ENCODE assay signal across 1 cellular context in genomic region chr19:1825909-1826556, GRCh38.
TF ChIP-seq lines count a peak whose summit lies in the region.

No MANE protein-coding gene starts in this region.

TF ChIP-seq in HEK293, 187 proteins besides CTCF, POLR2A, EP300 and RAD21 (continued from another document and continues in another):
- TF ChIP-seq ZNF596 (tag by site-specific recombination; IDR thresholded peaks at IDR 0.05) (no peak), OSR2 (tag by site-specific recombination; IDR thresholded peaks at IDR 0.05) (no peak), ZBTB21 (tag by site-specific recombination; IDR thresholded peaks at IDR 0.05) (no peak), SALL2 (tag by site-specific recombination; IDR thresholded peaks at IDR 0.05; ENCODE audit: borderline replicate concordance) (no peak), ELK4 (IDR thresholded peaks at IDR 0.05; ENCODE audit: borderline replicate concordance, low read depth, low read length) (no peak), PBX3 (CRISPR knock-in tag; IDR thresholded peaks at IDR 0.05) (0 out of 2 replicates have a peak, but pooled peaks have one; percentile 51), ZNF239 (tag by site-specific recombination; IDR thresholded peaks at IDR 0.05) (no peak), PRDM10 (tag by site-specific recombination; IDR thresholded peaks at IDR 0.05) (peak; percentile 93), ZNF10 (tag by site-specific recombination; IDR thresholded peaks at IDR 0.05) (no peak), YY2 (tag by site-specific recombination; IDR thresholded peaks at IDR 0.05) (no peak), ZBTB44 (tag by site-specific recombination; IDR thresholded peaks at IDR 0.05) (no peak), ZIC2 (tag by site-specific recombination; IDR thresholded peaks at IDR 0.05) (peak; percentile 74), ZNF529 (tag by site-specific recombination; IDR thresholded peaks at IDR 0.05; ENCODE audit: insufficient replicate concordance) (no peak), ZBTB26 (tag by site-specific recombination; optimal IDR thresholded peaks at IDR 0.05) (peak; percentile 5), TRIM28 (IDR thresholded peaks at IDR 0.05; ENCODE audit: borderline replicate concordance, low read length) (no peak), ZNF184 (tag by site-specific recombination; IDR thresholded peaks at IDR 0.05) (no peak), TSHZ1 (tag by site-specific recombination; IDR thresholded peaks at IDR 0.05; ENCODE audit: borderline replicate concordance) (no peak), ZNF354C (tag by site-specific recombination; IDR thresholded peaks at IDR 0.05; ENCODE audit: borderline replicate concordance, low read depth) (no peak), ZNF133 (tag by site-specific recombination; IDR thresholded peaks at IDR 0.05) (no peak), ZNF24 (tag by site-specific recombination; IDR thresholded peaks at IDR 0.05) (no peak), ZNF248 (tag by site-specific recombination; IDR thresholded peaks at IDR 0.05) (no peak), ZNF302 (tag by site-specific recombination; IDR thresholded peaks at IDR 0.05; ENCODE audit: low read depth) (no peak), PATZ1 (tag by site-specific recombination; IDR thresholded peaks at IDR 0.05) (peak; percentile 73), ZNF830 (tag by site-specific recombination; IDR thresholded peaks at IDR 0.05; ENCODE audit: low read depth) (no peak), ZNF501 (tag by site-specific recombination; IDR thresholded peaks at IDR 0.05) (peak; percentile 34; the same call in 1 of the 2 replicates), ZNF280C (tag by site-specific recombination; IDR thresholded peaks at IDR 0.05) (no peak), OVOL3 (tag by site-specific recombination; IDR thresholded peaks at IDR 0.05) (no peak), ZNF214 (tag by site-specific recombination; IDR thresholded peaks at IDR 0.05; ENCODE audit: borderline replicate concordance) (no peak), GLIS2 (tag by site-specific recombination; IDR thresholded peaks at IDR 0.05) (peak; percentile 59), ZNF423 (tag by site-specific recombination; IDR thresholded peaks at IDR 0.05) (no peak), ZNF645 (tag by site-specific recombination; IDR thresholded peaks at IDR 0.05) (no peak), ZFP3 (tag by site-specific recombination; IDR thresholded peaks at IDR 0.05; ENCODE audit: low read depth) (peak; percentile 16; the same call in 1 of the 2 replicates), RBAK (tag by site-specific recombination; IDR thresholded peaks at IDR 0.05) (no peak), ZNF514 (tag by site-specific recombination; IDR thresholded peaks at IDR 0.05) (no peak), ZNF623 (tag by site-specific recombination; IDR thresholded peaks at IDR 0.05) (no peak), GLIS1 (tag by site-specific recombination; IDR thresholded peaks at IDR 0.05) (peak; percentile 68), ZNF585B (tag by site-specific recombination; IDR thresholded peaks at IDR 0.05) (no peak), ZNF785 (tag by site-specific recombination; IDR thresholded peaks at IDR 0.05) (no peak), ZBTB48 (tag by site-specific recombination; IDR thresholded peaks at IDR 0.05) (0 out of 2 replicates have a peak, but pooled peaks have one; percentile 31), ZNF121 (tag by site-specific recombination; IDR thresholded peaks at IDR 0.05) (peak; percentile 45; the same call in 1 of the 2 replicates), ZFP41 (tag by site-specific recombination; IDR thresholded peaks at IDR 0.05; ENCODE audit: borderline replicate concordance) (no peak), WT1 (tag by site-specific recombination; IDR thresholded peaks at IDR 0.05) (peak; percentile 85), ZNF426 (tag by site-specific recombination; IDR thresholded peaks at IDR 0.05) (no peak), ZNF654 (tag by site-specific recombination; IDR thresholded peaks at IDR 0.05; ENCODE audit: low read depth) (peak; percentile 78)
